In genomic region chr13:44868397-44868796, GRCh38 we compare ENCODE assay signal across 14 cellular contexts.
DNase-seq lines count a peak whose midpoint lies in the region; ATAC-seq, FAIRE-seq and TF ChIP-seq lines count a peak whose summit lies in the region.
"Had no signal": no experiment of that assay in that cellular context is flagged by ENCODE, and none has a peak within 500 bp of the region (broad histone marks: within the 10 kb centered on the region; RNA-seq: fewer than 3 reads in every experiment).

No MANE protein-coding gene starts in this region.

- SMC1A ChIA-PET in GM12878 (lab: Charles Lee; ENCODE audit: uncharacterized antibody, unreplicated experiment) = interaction anchor here (1.1 to 1.6 kb wide), 3 partner anchors 23 to 138 kb away, joined by 3 read pairs; no protein-coding TSS in a partner anchor

- peak; percentile 85 for ATAC-seq in GM18861 (IDR thresholded peaks at IDR 0.05; ENCODE audit: unreplicated experiment)
- peak; percentile 80 for ATAC-seq in GM19455 (IDR thresholded peaks at IDR 0.05; ENCODE audit: unreplicated experiment)
- peak; percentile 93 for ATAC-seq in HG02981 (IDR thresholded peaks at IDR 0.05; ENCODE audit: unreplicated experiment)
- peak; percentile 93 for ATAC-seq in GM12878
- no peak for ATAC-seq in HG03039 (IDR thresholded peaks at IDR 0.05; ENCODE audit: unreplicated experiment)

- intact Hi-C loops in GM12878 (cut with micrococcal nuclease; ENCODE audit: unreplicated experiment) = no loop called here

- H2AFZ ChIP-seq in GM12878 (ENCODE audit: control insufficient read depth, low read depth, low read length) = no peak overlapping the region

- no peak for TF ChIP-seq POLR2A in GM12878 (IDR thresholded peaks at IDR 0.05; ENCODE audit: low read depth, low read length)

- H3K27me3 ChIP-seq in GM12878 (replicated peaks in 1 of 2; ENCODE audit: control insufficient read depth in 2 of 2, insufficient read depth in 2 of 2, low read length in 1 of 2) = no peaks in the 10 kb centered on the region; a peak in 1 of 4 replicates
- H3K27me3 ChIP-seq in WERI-Rb-1 (ENCODE audit: insufficient read depth, low read depth, severe bottlenecking) = no peaks in the 10 kb centered on the region
- H3K27me3 ChIP-seq: ascending aorta had no signal

- H4K20me1 ChIP-seq in GM12878 (ENCODE audit: control insufficient read depth, insufficient read depth) = no peaks in the 10 kb centered on the region

- H3K4me3 ChIP-seq in GM12878 = no peak overlapping the region
- no peak overlapping the region for H3K4me3 ChIP-seq in WERI-Rb-1 (ENCODE audit: low read depth, low read length)
- H3K4me3 ChIP-seq: ascending aorta had no signal

- DNase-seq in GM12878 (ENCODE audit: low read depth, low spot score) (peak; percentile 61), NCI-H1694 treated with DMSO at 0.1 percent for 48 hours (lab: John Stamatoyannopoulos, UW) (no peak), WERI-Rb-1 (no peak)
- DNase-seq: activated CD8-positive, alpha-beta memory T cell treated with anti-CD3 and anti-CD28 coated beads for 24 hours; endodermal cell; hippocampal formation; mesendoderm; NCI-H1092 treated with DMSO at 0.1 percent for 48 hours; SW 1271 had no signal

- peak in 1 of 2 experiments; percentile 26; a peak in 1 of 4 replicates for TF ChIP-seq EP300 in GM12878 (IDR thresholded peaks at IDR 0.05; ENCODE audit: borderline replicate concordance in 1 of 2, control insufficient read depth in 1 of 2, low read depth in 2 of 2, low read length in 2 of 2)

- BruUV-seq in GM12878 (replicated peaks; lab: Mats Ljungman, UMichigan) = no TSS peak

- H3K36me3 ChIP-seq in GM12878 (ENCODE audit: control insufficient read depth in 2 of 2, insufficient read depth in 2 of 2, low read length in 1 of 2) (no peaks in the 10 kb centered on the region), WERI-Rb-1 (no peaks in the 10 kb centered on the region)
- H3K36me3 ChIP-seq: ascending aorta had no signal

- RAD21 ChIA-PET in GM12878 (lab: Charles Lee; ENCODE audit: unreplicated experiment) = interaction anchor here (0.9 kb wide), 2 partner anchors 20 to 104 kb away, joined by 3 read pairs; no protein-coding TSS in a partner anchor

- H3K9ac ChIP-seq in GM12878 (ENCODE audit: control insufficient read depth, insufficient read depth, low read length) = no peak overlapping the region

- no peak overlapping the region for H3K4me2 ChIP-seq in GM12878 (ENCODE audit: control insufficient read depth, insufficient read depth)

- TF ChIP-seq CTCF in GM12878 (IDR thresholded peaks at IDR 0.05 in 2 of 3, conservative IDR thresholded peaks at IDR 0.05 in 1 of 3; ENCODE audit: control insufficient read depth in 2 of 3, extremely low read depth in 1 of 3, insufficient read depth in 1 of 3, low read depth in 3 of 3, low read length in 3 of 3) (no peak), WERI-Rb-1 (IDR thresholded peaks at IDR 0.05; ENCODE audit: low read depth, low read length) (no peak)

- 0% methylated on average over 3 of the region's 3 CpGs for WGBS in GM12878 (ENCODE audit: insufficient coverage, insufficient replicate concordance, low lambda C conversion rate, missing lambda C conversion rate)

- POLR2A ChIA-PET in GM12878 (lab: Charles Lee) = no interaction called here

- FAIRE-seq in GM12878 (lab: Jason Lieb, UNC) = peak; percentile 92

- H3K79me2 ChIP-seq in GM12878 (ENCODE audit: control insufficient read depth, insufficient read depth, low read length) = no peaks in the 10 kb centered on the region

- no peak for TF ChIP-seq RAD21 in GM12878 (IDR thresholded peaks at IDR 0.05; ENCODE audit: insufficient read depth, low read depth, low read length)

- peaks cover 7% of the 10 kb centered on the region for H3K4me1 ChIP-seq in GM12878 (ENCODE audit: control insufficient read depth, insufficient read depth, low read length)

- CTCF ChIA-PET in GM12878 (lab: Yijun Ruan, JAX) = no interaction called here

- H3K9me3 ChIP-seq in GM12878 (replicated peaks; ENCODE audit: control insufficient read depth, insufficient read depth, low read length) (peaks cover 3% of the 10 kb centered on the region; the same call in 2 of the 3 replicates), WERI-Rb-1 (ENCODE audit: severe bottlenecking) (no peaks in the 10 kb centered on the region)
- H3K9me3 ChIP-seq: ascending aorta had no signal

- H3K27ac ChIP-seq in GM12878 (ENCODE audit: control insufficient read depth, insufficient read depth) (no peak overlapping the region), WERI-Rb-1 (no peak overlapping the region)
- H3K27ac ChIP-seq: ascending aorta had no signal

- in situ Hi-C loops in GM12878 (cut with MboI) = no loop called here

TF ChIP-seq in GM12878, 131 proteins besides CTCF, POLR2A, EP300 and RAD21 (continues in another document):
- TF ChIP-seq CHD4 (IDR thresholded peaks at IDR 0.05) (no peak), PAX8 (IDR thresholded peaks at IDR 0.05) (no peak), WRNIP1 (IDR thresholded peaks at IDR 0.05; ENCODE audit: borderline replicate concordance, low read depth, low read length) (no peak), IRF5 (IDR thresholded peaks at IDR 0.05; ENCODE audit: borderline replicate concordance) (no peak), HDAC2 (IDR thresholded peaks at IDR 0.05) (no peak), LARP7 (IDR thresholded peaks at IDR 0.05) (no peak), CBX5 (IDR thresholded peaks at IDR 0.05; ENCODE audit: low read depth) (no peak), KDM1A (IDR thresholded peaks at IDR 0.05; ENCODE audit: borderline replicate concordance) (no peak), HCFC1 (IDR thresholded peaks at IDR 0.05; ENCODE audit: low read length) (no peak), GABPA (IDR thresholded peaks at IDR 0.05; ENCODE audit: low read depth) (peak; percentile 22; the same call in 1 of the 2 replicates), YY1 (IDR thresholded peaks at IDR 0.05; ENCODE audit: low read depth, low read length) (no peak), POLR2AphosphoS2 (IDR thresholded peaks at IDR 0.05; ENCODE audit: low read depth, low read length) (no peak), RAD51 (IDR thresholded peaks at IDR 0.05) (no peak), IRF4 (IDR thresholded peaks at IDR 0.05; ENCODE audit: low read depth, low read length) (peak; percentile 85), NR2C2 (IDR thresholded peaks at IDR 0.05; ENCODE audit: borderline replicate concordance, control insufficient read depth, insufficient read length, low read depth) (no peak), NRF1 (conservative IDR thresholded peaks at IDR 0.05; ENCODE audit: low read depth, low read length) (no peak), ZBTB4 (CRISPR knock-in tag; IDR thresholded peaks at IDR 0.05) (no peak), SP1 (IDR thresholded peaks at IDR 0.05; ENCODE audit: low read depth, low read length) (no peak), ELK1 (IDR thresholded peaks at IDR 0.05; ENCODE audit: low read depth, low read length) (no peak), MXI1 (IDR thresholded peaks at IDR 0.05; ENCODE audit: low read depth, low read length) (no peak)
